ENCODE assay signal across 9 cellular contexts in genomic region chr7:132065193-132065972, GRCh38.
DNase-seq lines count a peak whose midpoint lies in the region; ATAC-seq and TF ChIP-seq lines count a peak whose summit lies in the region.
"Had no signal": no experiment of that assay in that cellular context is flagged by ENCODE, and none has a peak within 500 bp of the region (broad histone marks: within the 10 kb centered on the region; RNA-seq: fewer than 3 reads in every experiment).

No MANE protein-coding gene starts in this region.

- H3K27ac Mint-ChIP-seq in natural killer cell treated with Interleukin-12 subunit alpha and Interleukin-12 subunit beta and Interleukin-15 and Interleukin-18, amount 100 ng/mL, for 72 hours = no peak overlapping the region

- H3K4me3 ChIP-seq in ACC112 (ENCODE audit: low read depth, low read length) = no peak overlapping the region
- no peak overlapping the region for H3K4me3 ChIP-seq in epithelial cell of proximal tubule (ENCODE audit: low read depth, low read length)
- H3K4me3 ChIP-seq in muscle layer of duodenum (ENCODE audit: low read depth in 1 of 2, low read length in 2 of 2) = no peak overlapping the region

- H3K27ac ChIP-seq in ACC112 (ENCODE audit: low read depth, low read length) = peak overlapping the region; percentile 76
- peak overlapping the region; percentile 78 for H3K27ac ChIP-seq in muscle layer of duodenum (ENCODE audit: low read length)

- no peak for ATAC-seq in natural killer cell treated with Interleukin-12 subunit alpha and Interleukin-12 subunit beta and Interleukin-15 and Interleukin-18, amount 100 ng/mL, for 72 hours

- H3K36me3 ChIP-seq in ACC112 (ENCODE audit: insufficient read depth, low read length) (no peaks in the 10 kb centered on the region), muscle layer of duodenum (ENCODE audit: control insufficient read depth in 1 of 2, insufficient read depth in 2 of 2, low read length in 2 of 2) (no peaks in the 10 kb centered on the region)

- H3K27me3 Mint-ChIP-seq in natural killer cell treated with Interleukin-12 subunit alpha and Interleukin-12 subunit beta and Interleukin-15 and Interleukin-18, amount 100 ng/mL, for 72 hours = peaks cover 10 to 28% of the 10 kb centered on the region in 2 donors

- H3K9me3 ChIP-seq in muscle layer of duodenum (ENCODE audit: control insufficient read depth in 1 of 2, low read length in 2 of 2) = no peaks in the 10 kb centered on the region

- H3K79me2 ChIP-seq in ACC112 (ENCODE audit: control insufficient read depth, insufficient read depth, low read length, unreplicated experiment) = no peaks in the 10 kb centered on the region

- H3K4me3 Mint-ChIP-seq in natural killer cell treated with Interleukin-12 subunit alpha and Interleukin-12 subunit beta and Interleukin-15 and Interleukin-18, amount 100 ng/mL, for 72 hours = no peak overlapping the region

- TF ChIP-seq CTCF in epithelial cell of proximal tubule (conservative IDR thresholded peaks at IDR 0.05; ENCODE audit: low read depth, low read length) = no peak

- H3K4me1 Mint-ChIP-seq in natural killer cell treated with Interleukin-12 subunit alpha and Interleukin-12 subunit beta and Interleukin-15 and Interleukin-18, amount 100 ng/mL, for 72 hours (ENCODE audit: low read depth in 2 of 2) = no peaks in the 10 kb centered on the region

- peak overlapping the region; percentile 85 for H2AFZ ChIP-seq in ACC112 (ENCODE audit: low read length, unreplicated experiment)

- H3K36me3 Mint-ChIP-seq in natural killer cell treated with Interleukin-12 subunit alpha and Interleukin-12 subunit beta and Interleukin-15 and Interleukin-18, amount 100 ng/mL, for 72 hours = no peaks in the 10 kb centered on the region

- DNase-seq in NCI-H2227 treated with DMSO at 0.1 percent for 48 hours (lab: John Stamatoyannopoulos, UW) = peak; percentile 16
- peak; percentile 93 for DNase-seq in epithelial cell of proximal tubule (ENCODE audit: low read depth)
- no peak for DNase-seq in stimulated activated CD4-positive, alpha-beta T cell treated with anti-CD3 and anti-CD28 coated beads, Interleukin-2, amount 100 ng/mL, for 24 hours
- no peak for DNase-seq in activated naive CD4-positive, alpha-beta T cell treated with anti-CD3 and anti-CD28 coated beads, Interleukin-2, amount 50 U/mL, for 16 hours
- DNase-seq in natural killer cell treated with Interleukin-12 subunit alpha and Interleukin-12 subunit beta and Interleukin-15 and Interleukin-18, amount 100 ng/mL, for 72 hours (ENCODE audit: low spot score) = no peak
- DNase-seq in activated CD4-positive, CD25-positive, alpha-beta regulatory T cell treated with anti-CD3 and anti-CD28 coated beads, Interleukin-2, amount 50 U/mL, for 72 hours = no peak
- DNase-seq: activated CD4-positive, alpha-beta T cell treated with anti-CD3 and anti-CD28 coated beads for 4 hours had no signal

- H3K27me3 ChIP-seq in ACC112 (ENCODE audit: insufficient read depth, low read length) = no peaks in the 10 kb centered on the region
- H3K27me3 ChIP-seq in muscle layer of duodenum (ENCODE audit: low read depth, low read length) = no peaks in the 10 kb centered on the region

- no peaks in the 10 kb centered on the region for H3K9me3 Mint-ChIP-seq in natural killer cell treated with Interleukin-12 subunit alpha and Interleukin-12 subunit beta and Interleukin-15 and Interleukin-18, amount 100 ng/mL, for 72 hours

- peaks cover 29% of the 10 kb centered on the region for H3K4me1 ChIP-seq in ACC112 (ENCODE audit: control insufficient read depth, insufficient read depth, low read length, unreplicated experiment)
- H3K4me1 ChIP-seq in muscle layer of duodenum (ENCODE audit: control insufficient read depth in 1 of 2, insufficient read depth in 2 of 2, low read length in 2 of 2) = peaks cover 0 to 8% of the 10 kb centered on the region in 2 donors

Comparison
In these comparisons a context has a peak if more than half of its experiments do, and no peak if none do; other contexts are left out.
1. DNase-seq: peak in NCI-H2227 treated with DMSO at 0.1 percent for 48 hours (single experiment) and epithelial cell of proximal tubule (single experiment); none in stimulated activated CD4-positive, alpha-beta T cell treated with anti-CD3 and anti-CD28 coated beads, Interleukin-2, amount 100 ng/mL, for 24 hours (0 of 2), activated naive CD4-positive, alpha-beta T cell treated with anti-CD3 and anti-CD28 coated beads, Interleukin-2, amount 50 U/mL, for 16 hours (single experiment), natural killer cell treated with Interleukin-12 subunit alpha and Interleukin-12 subunit beta and Interleukin-15 and Interleukin-18, amount 100 ng/mL, for 72 hours (single experiment) and activated CD4-positive, CD25-positive, alpha-beta regulatory T cell treated with anti-CD3 and anti-CD28 coated beads, Interleukin-2, amount 50 U/mL, for 72 hours (single experiment).